Comparison of ENCODE assay signal across 29 cellular contexts in the genomic region with DNA sequence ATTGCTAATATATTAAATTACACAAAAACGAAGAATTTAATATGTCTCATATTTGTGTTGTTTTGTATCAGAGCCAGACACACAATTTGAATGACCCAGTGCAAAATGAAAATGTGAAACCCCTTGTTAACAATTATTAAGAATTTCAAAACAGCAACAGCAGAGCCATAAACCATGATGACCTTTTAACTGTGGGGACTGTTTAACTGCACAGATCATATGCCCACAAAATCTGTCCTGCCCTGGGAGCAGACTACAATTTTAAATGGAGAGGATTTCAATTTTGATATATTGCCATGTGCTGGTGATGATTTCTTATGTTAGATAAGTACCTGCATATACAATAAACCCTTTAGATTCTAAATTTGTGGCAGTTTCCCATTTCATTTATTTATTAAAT.
DNase-seq lines count a peak whose midpoint lies in the region; ATAC-seq and TF ChIP-seq lines count a peak whose summit lies in the region.
"Had no signal": no experiment of that assay in that cellular context is flagged by ENCODE, and none has a peak within 500 bp of the region (broad histone marks: within the 10 kb centered on the region; RNA-seq: fewer than 3 reads in every experiment).

No MANE protein-coding gene starts in this region.

- H3K4me1 Mint-ChIP-seq in activated T-cell treated with anti-CD3 and anti-CD28 coated beads, Interleukin-2, amount 50 U/mL, for 4 hours (ENCODE audit: low read depth): no peaks in the 10 kb centered on the region
- H3K4me1 Mint-ChIP-seq: activated CD4-positive, alpha-beta memory T cell treated with anti-CD3 and anti-CD28 coated beads, Interleukin-2, amount 10 ng/mL, durations not matched to agents 7 days and 5 days; activated naive CD4-positive, alpha-beta T cell treated with anti-CD3 and anti-CD28 coated beads, Interleukin-2, amount 10 ng/mL, durations not matched to agents 7 days and 5 days; naive thymus-derived CD4-positive, alpha-beta T cell; stimulated activated memory B cell treated with anti-CD40 and anti-IgM and Interleukin-4, amounts not matched to agents 10 μg/mL and 1 μg/mL and 100 μg/mL, for 72 hours had no signal

- no peak for ATAC-seq in HCT116
- ATAC-seq in activated T-cell treated with anti-CD3 and anti-CD28 coated beads, Interleukin-2, amount 50 U/mL, for 4 hours: no peak
- ATAC-seq: naive thymus-derived CD4-positive, alpha-beta T cell; stimulated activated memory B cell treated with anti-CD40 and anti-IgM and Interleukin-4, amounts not matched to agents 10 μg/mL and 1 μg/mL and 100 μg/mL, for 72 hours had no signal

- no peak overlapping the region for H3K4me3 ChIP-seq in HCT116 (replicated peaks in 1 of 2; ENCODE audit: low read depth in 1 of 2, low read length in 2 of 2)
- no peak overlapping the region for H3K4me3 ChIP-seq in adipocyte (ENCODE audit: low read length)
- H3K4me3 ChIP-seq: BLaER1 treated with 17β-estradiol and CSF1 and Interleukin-3, amounts not matched to agents 10 nM and 100 nM; colonic mucosa; Peyer's patch; prostate gland had no signal

- H3K27me3 Mint-ChIP-seq in activated T-cell treated with anti-CD3 and anti-CD28 coated beads, Interleukin-2, amount 50 U/mL, for 4 hours (ENCODE audit: low read depth): no peaks in the 10 kb centered on the region
- H3K27me3 Mint-ChIP-seq: activated CD4-positive, alpha-beta memory T cell treated with anti-CD3 and anti-CD28 coated beads, Interleukin-2, amount 10 ng/mL, durations not matched to agents 7 days and 5 days; activated naive CD4-positive, alpha-beta T cell treated with anti-CD3 and anti-CD28 coated beads, Interleukin-2, amount 10 ng/mL, durations not matched to agents 7 days and 5 days; naive thymus-derived CD4-positive, alpha-beta T cell; stimulated activated memory B cell treated with anti-CD40 and anti-IgM and Interleukin-4, amounts not matched to agents 10 μg/mL and 1 μg/mL and 100 μg/mL, for 72 hours had no signal

- H3K27me3 ChIP-seq in HCT116 (ENCODE audit: insufficient read depth, low read length) (no peaks in the 10 kb centered on the region), adipocyte (replicated peaks; ENCODE audit: control insufficient read depth, insufficient read depth, low read length) (no peaks in the 10 kb centered on the region)
- H3K27me3 ChIP-seq: BLaER1 treated with 17β-estradiol and CSF1 and Interleukin-3, amounts not matched to agents 10 nM and 100 nM; colonic mucosa; Peyer's patch had no signal

- no peak overlapping the region for H3K4me3 Mint-ChIP-seq in activated T-cell treated with anti-CD3 and anti-CD28 coated beads, Interleukin-2, amount 50 U/mL, for 4 hours
- H3K4me3 Mint-ChIP-seq: activated CD4-positive, alpha-beta memory T cell treated with anti-CD3 and anti-CD28 coated beads, Interleukin-2, amount 10 ng/mL, durations not matched to agents 7 days and 5 days; activated naive CD4-positive, alpha-beta T cell treated with anti-CD3 and anti-CD28 coated beads, Interleukin-2, amount 10 ng/mL, durations not matched to agents 7 days and 5 days; naive thymus-derived CD4-positive, alpha-beta T cell; stimulated activated memory B cell treated with anti-CD40 and anti-IgM and Interleukin-4, amounts not matched to agents 10 μg/mL and 1 μg/mL and 100 μg/mL, for 72 hours had no signal

- no peaks in the 10 kb centered on the region for H3K9me3 ChIP-seq in HCT116 (ENCODE audit: control insufficient read depth in 1 of 2, insufficient read depth in 1 of 2, low read depth in 1 of 2, low read length in 2 of 2)
- H3K9me3 ChIP-seq in adipocyte (ENCODE audit: control insufficient read depth, low read length): peaks cover 13% of the 10 kb centered on the region
- H3K9me3 ChIP-seq: colonic mucosa, Peyer's patch, prostate gland had no signal

- H3K4me1 ChIP-seq in HCT116 (ENCODE audit: control insufficient read depth in 1 of 2, insufficient read depth in 2 of 2, low read length in 2 of 2) (peaks cover 9 to 21% of the 10 kb centered on the region in 2 experiments), adipocyte (ENCODE audit: control insufficient read depth, insufficient read depth, low read length) (peaks cover 16% of the 10 kb centered on the region)
- H3K4me1 ChIP-seq: colonic mucosa, Peyer's patch, prostate gland had no signal

- POLR2A ChIA-PET in HCT116 (lab: Charles Lee): no interaction called here

- TF ChIP-seq RAD21 in HCT116 (IDR thresholded peaks at IDR 0.05; ENCODE audit: low read depth): no peak

- no peaks in the 10 kb centered on the region for H3K36me3 ChIP-seq in HCT116 (ENCODE audit: control insufficient read depth in 1 of 2, insufficient read depth in 2 of 2, low read length in 2 of 2)
- no peaks in the 10 kb centered on the region for H3K36me3 ChIP-seq in adipocyte (ENCODE audit: control insufficient read depth, insufficient read depth, low read length, severe bottlenecking)
- H3K36me3 ChIP-seq: BLaER1 treated with 17β-estradiol and CSF1 and Interleukin-3, amounts not matched to agents 10 nM and 100 nM; colonic mucosa; Peyer's patch; prostate gland had no signal

- no peak for DNase-seq in HCT116 (ENCODE audit: low read depth, low spot score)
- DNase-seq in adipocyte (ENCODE audit: low read depth): peak; percentile 10
- peak; percentile 13 for DNase-seq in fibroblast of peridontal ligament (ENCODE audit: extremely low read depth)
- peak; percentile 11 for DNase-seq in renal cortical epithelial cell (ENCODE audit: low read depth)
- DNase-seq in NCI-H524 (lab: John Stamatoyannopoulos, UW): no peak
- no peak for DNase-seq in activated T-cell treated with anti-CD3 and anti-CD28 coated beads, Interleukin-2, amount 50 U/mL, for 4 hours
- no peak for DNase-seq in activated CD4-positive, CD25-positive, alpha-beta regulatory T cell (lab: John Stamatoyannopoulos, UW)
- DNase-seq in NCI-H1092 (lab: John Stamatoyannopoulos, UW): no peak
- DNase-seq: activated CD4-positive, alpha-beta memory T cell treated with anti-CD3 and anti-CD28 coated beads, Interleukin-2, amount 10 ng/mL, durations not matched to agents 7 days and 5 days; activated CD8-positive, alpha-beta memory T cell treated with anti-CD3 and anti-CD28 coated beads, Interleukin-2, amount 50 U/mL, for 48 hours; activated naive CD4-positive, alpha-beta T cell treated with anti-CD3 and anti-CD28 coated beads, Interleukin-2, amount 10 ng/mL, durations not matched to agents 7 days and 5 days; amygdala; colonic mucosa; COR-L47; DND-41; effector CD4-positive, alpha-beta T cell; head of caudate nucleus; KG1; kidney; MM.1S; naive thymus-derived CD4-positive, alpha-beta T cell; NCI-H2227 treated with DMSO at 0.1 percent for 48 hours; NCI-H526 treated with DMSO at 0.1 percent for 48 hours; Peyer's patch; SIG-M5 had no signal

- H3K9me2 ChIP-seq in HCT116 (ENCODE audit: insufficient read depth): no peaks in the 10 kb centered on the region

- no peaks in the 10 kb centered on the region for H3K79me2 ChIP-seq in HCT116 (ENCODE audit: insufficient read depth, low read length)

- intact Hi-C loops in HCT116 (cut with micrococcal nuclease): no loop called here

- no TSS peak for BruUV-seq in HCT116 (replicated peaks; lab: Mats Ljungman, UMichigan)

- peak overlapping the region; percentile 64; the same call in 1 of the 2 replicates for H3K4me2 ChIP-seq in HCT116 (ENCODE audit: low read length)

- TF ChIP-seq CTCF in HCT116 (IDR thresholded peaks at IDR 0.05 in 2 of 3, conservative IDR thresholded peaks at IDR 0.05 in 1 of 3; ENCODE audit: borderline replicate concordance in 1 of 3, insufficient read depth in 1 of 3, low read depth in 2 of 3, low read length in 2 of 3): no peak

- RAD21 ChIA-PET in HCT116 (lab: Charles Lee; ENCODE audit: low non-redundant PET in 1 of 2, low total read pairs in 2 of 2, uncharacterized antibody in 2 of 2, unreplicated experiment in 2 of 2): no interaction called here

- H3K36me3 Mint-ChIP-seq in activated T-cell treated with anti-CD3 and anti-CD28 coated beads, Interleukin-2, amount 50 U/mL, for 4 hours (ENCODE audit: insufficient read depth): no peaks in the 10 kb centered on the region
- H3K36me3 Mint-ChIP-seq: activated naive CD4-positive, alpha-beta T cell treated with anti-CD3 and anti-CD28 coated beads, Interleukin-2, amount 10 ng/mL, durations not matched to agents 7 days and 5 days; naive thymus-derived CD4-positive, alpha-beta T cell; stimulated activated memory B cell treated with anti-CD40 and anti-IgM and Interleukin-4, amounts not matched to agents 10 μg/mL and 1 μg/mL and 100 μg/mL, for 72 hours had no signal

- H2AFZ ChIP-seq in HCT116 (ENCODE audit: low read depth, low read length, poor library complexity, severe bottlenecking): no peak overlapping the region

- CTCF ChIA-PET in HCT116 (lab: Charles Lee): no interaction called here

- H4K20me1 ChIP-seq in HCT116 (ENCODE audit: insufficient read depth): no peaks in the 10 kb centered on the region
- H4K20me1 ChIP-seq: BLaER1 treated with 17β-estradiol and CSF1 and Interleukin-3, amounts not matched to agents 10 nM and 100 nM had no signal

- H3K9ac ChIP-seq in HCT116 (ENCODE audit: low read length) (no peak overlapping the region), adipocyte (ENCODE audit: low read length) (peak overlapping the region; percentile 23)

- peak overlapping the region; percentile 54; the same call in 1 of the 2 replicates for H3K27ac ChIP-seq in HCT116 (ENCODE audit: low read depth, low read length)
- H3K27ac ChIP-seq: colonic mucosa, HL-60, Peyer's patch, prostate gland had no signal

- peaks cover 13% of the 10 kb centered on the region for H3K9me3 Mint-ChIP-seq in activated T-cell treated with anti-CD3 and anti-CD28 coated beads, Interleukin-2, amount 50 U/mL, for 4 hours

- TF ChIP-seq POLR2A in HCT116 (IDR thresholded peaks at IDR 0.05; ENCODE audit: borderline replicate concordance, extremely low read depth, insufficient read depth, insufficient read length): no peak

TF ChIP-seq in HCT116, 20 proteins besides CTCF, POLR2A, EP300 and RAD21:
- no peak for TF ChIP-seq ZFX (IDR thresholded peaks at IDR 0.05)
TF ChIP-seq in HCT116: peak in this region for 0.

Comparison
In these comparisons a context has a peak if more than half of its experiments do, and no peak if none do; other contexts are left out.
1. DNase-seq: peak in adipocyte (single experiment), fibroblast of peridontal ligament (single experiment) and renal cortical epithelial cell (single experiment); none in HCT116 (single experiment), NCI-H524 (0 of 2), activated T-cell treated with anti-CD3 and anti-CD28 coated beads, Interleukin-2, amount 50 U/mL, for 4 hours (single experiment), activated CD4-positive, CD25-positive, alpha-beta regulatory T cell (0 of 4) and NCI-H1092 (single experiment).